Comparison of ENCODE assay signal across 15 cellular contexts in genomic region chr3:63988943-63989342, GRCh38. TPM values are rescaled to one million over a fixed set of nuclear protein-coding genes. Genes with fewer than 3 reads are reported as not detected.
A peak's percentile ranks its signal among the peaks of the same experiment; 100 is the strongest.
DNase-seq lines count a peak whose midpoint lies in the region; ATAC-seq and TF ChIP-seq lines count a peak whose summit lies in the region.
"Had no signal": no experiment of that assay in that cellular context is flagged by ENCODE, and none has a peak within 500 bp of the region (broad histone marks: within the 10 kb centered on the region; RNA-seq: fewer than 3 reads in every experiment).

No MANE protein-coding gene starts in this region.

- no peaks in the 10 kb centered on the region for H3K9me3 Mint-ChIP-seq in activated CD8-positive, alpha-beta T cell treated with anti-CD3 and anti-CD28 coated beads for 36 hours
- no peaks in the 10 kb centered on the region for H3K9me3 Mint-ChIP-seq in activated CD8-positive, alpha-beta T cell treated with anti-CD3 and anti-CD28 coated beads, Interleukin-2, amount 10 ng/mL, durations not matched to agents 7 days and 5 days (ENCODE audit: insufficient read depth)
- no peaks in the 10 kb centered on the region for H3K9me3 Mint-ChIP-seq in natural killer cell treated with Interleukin-12 subunit alpha and Interleukin-12 subunit beta and Interleukin-15 and Interleukin-18, amount 100 ng/mL, for 72 hours
- no peaks in the 10 kb centered on the region for H3K9me3 Mint-ChIP-seq in natural killer cell

- POLR2A ChIA-PET in activated CD8-positive, alpha-beta T cell treated with anti-CD3 and anti-CD28 coated beads for 36 hours (lab: Charles Lee), result interaction anchor here (0.6 to 1.2 kb wide), 2 partner anchors 9 to 16 kb away, joined by 3 to 4 read pairs; no protein-coding TSS in a partner anchor
- POLR2A ChIA-PET in activated CD8-positive, alpha-beta T cell treated with anti-CD3 and anti-CD28 coated beads, Interleukin-2, amount 10 ng/mL, durations not matched to agents 7 days and 5 days (lab: Charles Lee), result interaction anchor here (0.6 kb wide), 1 partner anchor 21 kb away, joined by 3 read pairs; no protein-coding TSS in a partner anchor

- intact Hi-C loops in activated CD8-positive, alpha-beta T cell treated with anti-CD3 and anti-CD28 coated beads for 36 hours (cut with micrococcal nuclease), result no loop called here
- intact Hi-C loops in natural killer cell (cut with micrococcal nuclease) (no loop called here), left cardiac atrium (cut with DNase I) (no loop called here)

- no peak overlapping the region for H3K27ac ChIP-seq in epithelial cell of prostate
- H3K27ac ChIP-seq: A549, C4-2B had no signal

- no peaks in the 10 kb centered on the region for H3K27me3 Mint-ChIP-seq in activated CD8-positive, alpha-beta T cell treated with anti-CD3 and anti-CD28 coated beads for 36 hours
- no peaks in the 10 kb centered on the region for H3K27me3 Mint-ChIP-seq in activated CD8-positive, alpha-beta T cell treated with anti-CD3 and anti-CD28 coated beads, Interleukin-2, amount 10 ng/mL, durations not matched to agents 7 days and 5 days (ENCODE audit: low read depth)
- no peaks in the 10 kb centered on the region for H3K27me3 Mint-ChIP-seq in natural killer cell treated with Interleukin-12 subunit alpha and Interleukin-12 subunit beta and Interleukin-15 and Interleukin-18, amount 100 ng/mL, for 72 hours
- no peaks in the 10 kb centered on the region for H3K27me3 Mint-ChIP-seq in natural killer cell (ENCODE audit: low read depth in 2 of 2)

- no peak for TF ChIP-seq CTCF in activated CD8-positive, alpha-beta T cell treated with anti-CD3 and anti-CD28 coated beads for 36 hours (IDR thresholded peaks at IDR 0.05)
- TF ChIP-seq CTCF in natural killer cell (IDR thresholded peaks at IDR 0.05), result no peak

- DNase-seq in activated CD8-positive, alpha-beta T cell treated with anti-CD3 and anti-CD28 coated beads for 36 hours, result no peak
- no peak for DNase-seq in activated CD8-positive, alpha-beta T cell treated with anti-CD3 and anti-CD28 coated beads, Interleukin-2, amount 10 ng/mL, durations not matched to agents 7 days and 5 days
- DNase-seq in natural killer cell treated with Interleukin-12 subunit alpha and Interleukin-12 subunit beta and Interleukin-15 and Interleukin-18, amount 100 ng/mL, for 72 hours (ENCODE audit: low spot score), result no peak
- DNase-seq in natural killer cell, result no peak
- DNase-seq in epithelial cell of prostate (ENCODE audit: low read depth, low spot score), result peak; percentile 26
- DNase-seq in left cardiac atrium, result no peak
- no peak for DNase-seq in retina
- DNase-seq: MV-4-11, NCI-H1417, NCI-H187 treated with DMSO at 0.1 percent for 48 hours, NCI-H526 treated with DMSO at 0.1 percent for 48 hours had no signal

- H3K27ac Mint-ChIP-seq in activated CD8-positive, alpha-beta T cell treated with anti-CD3 and anti-CD28 coated beads for 36 hours, result peak overlapping the region; percentile 80
- H3K27ac Mint-ChIP-seq in activated CD8-positive, alpha-beta T cell treated with anti-CD3 and anti-CD28 coated beads, Interleukin-2, amount 10 ng/mL, durations not matched to agents 7 days and 5 days, result no peak overlapping the region
- peak overlapping the region; percentile 15 to 27 for H3K27ac Mint-ChIP-seq in natural killer cell treated with Interleukin-12 subunit alpha and Interleukin-12 subunit beta and Interleukin-15 and Interleukin-18, amount 100 ng/mL, for 72 hours
- peak overlapping the region in 1 of 2 donors; percentile 3 for H3K27ac Mint-ChIP-seq in natural killer cell

- H3K36me3 Mint-ChIP-seq in activated CD8-positive, alpha-beta T cell treated with anti-CD3 and anti-CD28 coated beads for 36 hours (ENCODE audit: low read depth), result peaks cover 51% of the 10 kb centered on the region
- H3K36me3 Mint-ChIP-seq in activated CD8-positive, alpha-beta T cell treated with anti-CD3 and anti-CD28 coated beads, Interleukin-2, amount 10 ng/mL, durations not matched to agents 7 days and 5 days (ENCODE audit: low read depth), result peaks cover 79% of the 10 kb centered on the region
- peaks cover 33% of the 10 kb centered on the region for H3K36me3 Mint-ChIP-seq in natural killer cell treated with Interleukin-12 subunit alpha and Interleukin-12 subunit beta and Interleukin-15 and Interleukin-18, amount 100 ng/mL, for 72 hours
- peaks cover 22% of the 10 kb centered on the region for H3K36me3 Mint-ChIP-seq in natural killer cell

- peaks cover 37% of the 10 kb centered on the region for H3K4me1 Mint-ChIP-seq in activated CD8-positive, alpha-beta T cell treated with anti-CD3 and anti-CD28 coated beads for 36 hours (ENCODE audit: low read depth)
- H3K4me1 Mint-ChIP-seq in activated CD8-positive, alpha-beta T cell treated with anti-CD3 and anti-CD28 coated beads, Interleukin-2, amount 10 ng/mL, durations not matched to agents 7 days and 5 days (ENCODE audit: low read depth), result peaks cover 41% of the 10 kb centered on the region
- H3K4me1 Mint-ChIP-seq in natural killer cell treated with Interleukin-12 subunit alpha and Interleukin-12 subunit beta and Interleukin-15 and Interleukin-18, amount 100 ng/mL, for 72 hours (ENCODE audit: low read depth in 2 of 2), result peaks cover 23 to 32% of the 10 kb centered on the region in 2 donors
- peaks cover 29 to 38% of the 10 kb centered on the region in 2 donors for H3K4me1 Mint-ChIP-seq in natural killer cell

- CTCF ChIA-PET in activated CD8-positive, alpha-beta T cell treated with anti-CD3 and anti-CD28 coated beads for 36 hours (lab: Charles Lee), result interaction anchor here (28.1 kb wide), 1 partner anchor 18 kb away, joined by 595 read pairs; no protein-coding TSS in a partner anchor
- CTCF ChIA-PET in activated CD8-positive, alpha-beta T cell treated with anti-CD3 and anti-CD28 coated beads, Interleukin-2, amount 10 ng/mL, durations not matched to agents 7 days and 5 days (lab: Charles Lee), result interaction anchor here (1.0 to 7.8 kb wide), 4 partner anchors 10 to 110 kb away, joined by 3 to 143 read pairs (median 4); no protein-coding TSS in a partner anchor

- no peak for ATAC-seq in activated CD8-positive, alpha-beta T cell treated with anti-CD3 and anti-CD28 coated beads for 36 hours
- ATAC-seq in activated CD8-positive, alpha-beta T cell treated with anti-CD3 and anti-CD28 coated beads, Interleukin-2, amount 10 ng/mL, durations not matched to agents 7 days and 5 days, result no peak
- ATAC-seq in natural killer cell treated with Interleukin-12 subunit alpha and Interleukin-12 subunit beta and Interleukin-15 and Interleukin-18, amount 100 ng/mL, for 72 hours, result no peak
- ATAC-seq in natural killer cell (no peak), GM18498 (IDR thresholded peaks at IDR 0.05; ENCODE audit: unreplicated experiment) (no peak), left cardiac atrium (no peak)
- ATAC-seq: A549, K562 had no signal

- H3K4me3 Mint-ChIP-seq in activated CD8-positive, alpha-beta T cell treated with anti-CD3 and anti-CD28 coated beads for 36 hours, result no peak overlapping the region
- no peak overlapping the region for H3K4me3 Mint-ChIP-seq in activated CD8-positive, alpha-beta T cell treated with anti-CD3 and anti-CD28 coated beads, Interleukin-2, amount 10 ng/mL, durations not matched to agents 7 days and 5 days
- H3K4me3 Mint-ChIP-seq in natural killer cell treated with Interleukin-12 subunit alpha and Interleukin-12 subunit beta and Interleukin-15 and Interleukin-18, amount 100 ng/mL, for 72 hours, result no peak overlapping the region
- no peak overlapping the region for H3K4me3 Mint-ChIP-seq in natural killer cell

RNA-seq across cellular contexts. Expression of gene PSMD6, which starts 34.4 kb away (rescaled TPM):
- 100 to 1,000 TPM; 110 to 113 TPM for total RNA-seq in activated CD8-positive, alpha-beta T cell treated with anti-CD3 and anti-CD28 coated beads for 36 hours
- total RNA-seq in activated CD8-positive, alpha-beta T cell treated with anti-CD3 and anti-CD28 coated beads, Interleukin-2, amount 10 ng/mL, durations not matched to agents 7 days and 5 days, result 10 to 100 TPM; 81.2 to 86.3 TPM
- 10 to 100 TPM; 82.7 to 95.7 TPM for total RNA-seq in natural killer cell treated with Interleukin-12 subunit alpha and Interleukin-12 subunit beta and Interleukin-15 and Interleukin-18, amount 100 ng/mL, for 72 hours
- total RNA-seq in natural killer cell, result 100 to 1,000 TPM in 2 of 3 donors, 10 to 100 TPM in 1; 84.4 to 105 (median 102) TPM
- total RNA-seq in left cardiac atrium, result 10 to 100 TPM; 61.6 to 80.3 TPM
